ENCODE assay signal across 8 cellular contexts in the genomic region with DNA sequence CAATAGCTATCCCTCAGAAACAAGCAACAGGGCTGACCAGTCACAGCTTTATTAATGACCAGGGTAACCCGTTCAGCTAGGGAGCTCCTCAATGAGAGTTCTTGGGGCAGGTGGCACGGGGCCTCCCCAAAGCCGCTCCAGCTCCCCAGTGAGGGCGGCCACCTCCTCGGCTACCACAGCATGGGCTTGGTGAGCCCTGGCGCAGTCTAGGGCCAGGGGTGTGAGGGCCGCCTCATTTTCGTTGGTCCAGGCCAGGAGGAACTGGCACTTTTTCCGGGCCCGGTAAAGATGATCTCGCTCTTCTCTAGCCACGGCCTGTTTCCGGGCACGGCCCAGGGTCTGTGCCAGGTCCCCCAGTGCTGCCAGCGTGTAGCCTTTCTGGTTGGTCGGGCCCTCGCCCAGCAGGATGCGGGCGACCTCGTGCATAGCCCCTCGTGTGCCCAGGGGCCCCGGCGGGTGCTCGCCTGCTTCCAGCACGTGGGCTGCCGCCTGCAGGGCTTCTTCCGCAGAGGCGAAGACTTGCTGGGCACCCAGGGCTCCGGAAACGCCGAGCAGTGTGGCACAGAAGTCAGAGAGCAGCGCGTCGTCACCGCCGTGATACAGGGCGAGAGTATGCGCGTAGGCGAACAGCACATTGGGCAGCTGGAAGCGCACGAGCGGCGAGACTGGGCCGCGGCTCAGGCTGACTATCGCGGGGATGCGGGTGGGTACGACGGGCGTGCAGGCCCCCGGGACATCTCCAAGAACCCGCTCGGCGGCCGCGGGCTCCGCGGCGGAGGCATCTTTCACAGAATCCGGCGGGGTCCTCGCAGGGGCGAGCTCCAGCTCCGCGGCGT. TPM values are rescaled to one million over a fixed set of nuclear protein-coding genes. Genes with fewer than 3 reads are reported as not detected.
DNase-seq lines count a peak whose midpoint lies in the region; ATAC-seq and TF ChIP-seq lines count a peak whose summit lies in the region.

No MANE protein-coding gene starts in this region.

- no peaks in the 10 kb centered on the region for H3K27me3 ChIP-seq in thoracic aorta (replicated peaks; ENCODE audit: insufficient read depth)

- peak overlapping the region; percentile 75 to 85 for H3K27ac ChIP-seq in thoracic aorta

- no peak for ATAC-seq in thoracic aorta (ENCODE audit: insufficient number of reproducible peaks, low FRiP score, low read depth)
- no peak for ATAC-seq in HG03280 (IDR thresholded peaks at IDR 0.05; ENCODE audit: unreplicated experiment)

- no peak for TF ChIP-seq CTCF in Calu3 (IDR thresholded peaks at IDR 0.05; ENCODE audit: unreplicated experiment)
- no peak for TF ChIP-seq CTCF in thoracic aorta (IDR thresholded peaks at IDR 0.05)

- peak overlapping the region; percentile 82 for H3K4me3 ChIP-seq in Jurkat, Clone E6-1 (ENCODE audit: low read length)
- peak overlapping the region; percentile 85 for H3K4me3 ChIP-seq in thoracic aorta

- peak overlapping the region; percentile 82 for H3K4me3 Mint-ChIP-seq in Calu3 (ENCODE audit: low read depth, unreplicated experiment)

- no TSS peak for BruUV-seq in Calu3 (replicated peaks; lab: Mats Ljungman, UMichigan)

- H3K4me1 ChIP-seq in thoracic aorta (ENCODE audit: control insufficient read depth in 1 of 2, low read depth in 2 of 2) = peaks cover 33 to 47% of the 10 kb centered on the region in 2 donors

- no peaks in the 10 kb centered on the region for H3K9me3 Mint-ChIP-seq in Calu3 (ENCODE audit: low read depth, unreplicated experiment)

- H3K36me3 Mint-ChIP-seq in Calu3 (ENCODE audit: insufficient read depth, unreplicated experiment) = peaks cover 90% of the 10 kb centered on the region

- CTCF ChIA-PET in Calu3 (lab: Charles Lee) = interaction anchor here (1.2 to 1.4 kb wide), 2 partner anchors 65 to 89 kb away, joined by 3 to 8 read pairs; a partner anchor contains a TSS

- H3K27me3 Mint-ChIP-seq in Calu3 (ENCODE audit: unreplicated experiment) = no peaks in the 10 kb centered on the region

- H3K36me3 ChIP-seq in thoracic aorta = peaks cover 15% of the 10 kb centered on the region

- no peaks in the 10 kb centered on the region for H3K9me3 ChIP-seq in thoracic aorta

- DNase-seq in Calu3 (peak; percentile 48), myocyte (ENCODE audit: low read depth) (peak; percentile 49), thoracic aorta (ENCODE audit: low spot score) (no peak), germinal center (ENCODE audit: low spot score) (no peak)
- DNase-seq in Jurkat, Clone E6-1 (ENCODE audit: low read depth, low spot score) = no peak
- DNase-seq in activated CD4-positive, alpha-beta T cell treated with anti-CD3 and anti-CD28 coated beads for 4 hours = peak; percentile 60 to 65
- DNase-seq in effector CD4-positive, alpha-beta T cell = peak; percentile 46

- H3K27ac Mint-ChIP-seq in Calu3 (ENCODE audit: unreplicated experiment) = peak overlapping the region; percentile 90

- H3K4me1 Mint-ChIP-seq in Calu3 (ENCODE audit: low read depth, unreplicated experiment) = peaks cover 36% of the 10 kb centered on the region

- intact Hi-C loops in Calu3 (cut with micrococcal nuclease; ENCODE audit: unreplicated experiment) = loop anchor here (5.0 to 10.0 kb wide), 2 partner anchors 272 to 329 kb away; a partner anchor contains a TSS

RNA-seq across cellular contexts. Expression of a gene that starts 0.9 kb away (rescaled TPM):
- total RNA-seq in Calu3 (2022) = 13.2 and 17.2 TPM in 2 replicates
- polyA plus RNA-seq in Jurkat, Clone E6-1 (2012; ENCODE audit: insufficient read depth, insufficient read length) = 8.3 TPM
- 13.4 and 18.3 TPM in 2 replicates for total RNA-seq in myocyte
- polyA plus RNA-seq in myocyte (2012) = 10.4 TPM
- total RNA-seq in thoracic aorta = 10 to 100 TPM; 10.0 to 13.8 TPM

RNA-seq across cellular contexts. Expression of a gene that starts 4.9 kb away (rescaled TPM):
- 41.2 and 42.8 TPM in 2 replicates for total RNA-seq in Calu3 (2022)
- 42.4 TPM for polyA plus RNA-seq in Jurkat, Clone E6-1 (2012; ENCODE audit: insufficient read depth, insufficient read length)
- total RNA-seq in myocyte = 17.3 and 30.3 TPM in 2 replicates
- polyA plus RNA-seq in myocyte (2012) = 17.6 TPM
- 10 to 100 TPM in 1 of 2 donors, 1 to 10 TPM in 1; 2.5 to 49.0 TPM for total RNA-seq in thoracic aorta

RNA-seq across cellular contexts. Expression of a gene that starts 5.3 kb away (rescaled TPM):
- total RNA-seq in Calu3 (2022) (650 and 668 TPM in 2 replicates), myocyte (163 and 184 TPM in 2 replicates), thoracic aorta (100 to 1,000 TPM; 365 to 553 TPM)
- polyA plus RNA-seq in Jurkat, Clone E6-1 (2012; ENCODE audit: insufficient read depth, insufficient read length) = 1,669 TPM
- polyA plus RNA-seq in myocyte (2012) = 898 TPM

RNA-seq across cellular contexts. Expression of a gene that starts 5.5 kb away (rescaled TPM):
- 84.1 and 97.9 TPM in 2 replicates for total RNA-seq in Calu3 (2022)
- polyA plus RNA-seq in Jurkat, Clone E6-1 (2012; ENCODE audit: insufficient read depth, insufficient read length) = 94.3 TPM
- total RNA-seq in myocyte = 37.6 and 44.2 TPM in 2 replicates
- polyA plus RNA-seq in myocyte (2012) = 47.5 TPM
- total RNA-seq in thoracic aorta = 10 to 100 TPM; 44.6 to 61.1 TPM

RNA-seq across cellular contexts. Expression of a gene that starts 17.7 kb away (rescaled TPM):
- total RNA-seq in Calu3 (2022) (68.5 and 76.7 TPM in 2 replicates), myocyte (25.1 and 29.2 TPM in 2 replicates), thoracic aorta (10 to 100 TPM; 73.1 to 78.0 TPM)
- 30.1 TPM for polyA plus RNA-seq in Jurkat, Clone E6-1 (2012; ENCODE audit: insufficient read depth, insufficient read length)
- polyA plus RNA-seq in myocyte (2012) = 50.1 TPM

Comparison
In these comparisons a context has a peak if more than half of its experiments do, and no peak if none do; other contexts are left out.
1. DNase-seq: peak in Calu3 (single experiment), activated CD4-positive, alpha-beta T cell treated with anti-CD3 and anti-CD28 coated beads for 4 hours (2 of 2), effector CD4-positive, alpha-beta T cell (single experiment) and myocyte (single experiment); none in Jurkat, Clone E6-1 (single experiment), thoracic aorta (single experiment) and germinal center (single experiment).